19 cellular contexts compared by ENCODE assay signal in the genomic region with DNA sequence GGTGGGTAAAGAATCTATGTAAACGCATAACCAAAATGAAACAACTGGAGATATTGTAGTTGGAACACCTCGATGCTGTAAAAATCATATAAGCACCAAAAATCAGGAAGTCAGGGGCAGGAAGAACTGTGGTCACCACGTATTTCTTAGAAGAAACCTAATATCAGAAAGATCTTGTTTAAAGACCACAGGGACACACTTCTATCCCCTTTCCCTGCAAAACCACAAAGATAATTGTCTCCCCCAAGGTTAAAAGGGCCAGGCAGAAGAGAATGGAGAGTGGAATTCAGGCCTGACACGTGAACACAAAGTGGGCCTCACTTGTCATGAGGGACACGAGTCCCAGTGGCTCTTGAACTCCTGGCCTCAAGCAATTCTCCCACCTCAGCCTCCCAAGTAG.
"Had no signal": no experiment of that assay in that cellular context is flagged by ENCODE, and none has a peak within 500 bp of the region (broad histone marks: within the 10 kb centered on the region; RNA-seq: fewer than 3 reads in every experiment).

No MANE protein-coding gene starts in this region.

- H3K27me3 Mint-ChIP-seq: activated naive CD4-positive, alpha-beta T cell treated with anti-CD3 and anti-CD28 coated beads, Interleukin-2, amount 50 U/mL, for 24 hours; progenitor cell of endocrine pancreas had no signal

- DNase-seq: activated CD4-positive, CD25-positive, alpha-beta regulatory T cell treated with anti-CD3 and anti-CD28 coated beads, Interleukin-2, amount 50 U/mL, for 72 hours; activated T-cell treated with anti-CD3 and anti-CD28 coated beads for 4 hours; amniotic stem cell; heart right ventricle; nephron progenitor cell; occipital lobe; stimulated activated CD4-positive, alpha-beta T cell treated with anti-CD3 and anti-CD28 coated beads, Interleukin-15, amount 100 ng/mL, for 24 hours; stimulated activated CD4-positive, alpha-beta T cell treated with anti-CD3 and anti-CD28 coated beads, Interleukin-4, amount 100 ng/mL, for 24 hours; stimulated activated naive CD4-positive, alpha-beta T cell treated with Interleukin-2 at 50 U/mL for 16 hours; substantia nigra; transverse colon had no signal

- H3K4me1 ChIP-seq: gastroesophageal sphincter, transverse colon, vagina had no signal

- ATAC-seq: gastroesophageal sphincter, heart right ventricle had no signal

- H3K36me3 Mint-ChIP-seq: mesothelial cell of epicardium had no signal

- H3K27ac Mint-ChIP-seq: activated naive CD4-positive, alpha-beta T cell treated with anti-CD3 and anti-CD28 coated beads, Interleukin-2, amount 50 U/mL, for 24 hours; mesothelial cell of epicardium; nephron progenitor cell; progenitor cell of endocrine pancreas; T-helper 1 cell treated with Interleukin-12 subunit alpha and Interleukin-12 subunit beta and Interleukin-4 antibody, amounts not matched to agents 30 μg/mL and 1 μg/mL, for 36 hours had no signal

- H3K36me3 ChIP-seq: gastroesophageal sphincter, heart right ventricle, right atrium auricular region, transverse colon, vagina had no signal

- H3K4me3 ChIP-seq: gastroesophageal sphincter, heart right ventricle, lung, right atrium auricular region, transverse colon, vagina had no signal

- H3K4me3 Mint-ChIP-seq: activated naive CD4-positive, alpha-beta T cell treated with anti-CD3 and anti-CD28 coated beads, Interleukin-2, amount 50 U/mL, for 24 hours; mesothelial cell of epicardium; nephron progenitor cell; T-helper 1 cell treated with Interleukin-12 subunit alpha and Interleukin-12 subunit beta and Interleukin-4 antibody, amounts not matched to agents 30 μg/mL and 1 μg/mL, for 36 hours had no signal

- H3K9me3 Mint-ChIP-seq: activated naive CD4-positive, alpha-beta T cell treated with anti-CD3 and anti-CD28 coated beads, Interleukin-2, amount 50 U/mL, for 24 hours had no signal

- H3K27me3 ChIP-seq: gastroesophageal sphincter, heart right ventricle, right atrium auricular region, transverse colon, vagina had no signal

- H3K27ac ChIP-seq: gastroesophageal sphincter, heart right ventricle, right atrium auricular region, transverse colon, vagina had no signal

- H3K9me3 ChIP-seq: right atrium auricular region, transverse colon, vagina had no signal

- H3K4me1 Mint-ChIP-seq: mesothelial cell of epicardium had no signal
